ENCODE assay signal across 9 cellular contexts in genomic region chr4:83281326-83281725, GRCh38. TPM values are rescaled to one million over a fixed set of nuclear protein-coding genes. Genes with fewer than 3 reads are reported as not detected.
DNase-seq lines count a peak whose midpoint lies in the region; ATAC-seq and TF ChIP-seq lines count a peak whose summit lies in the region.
"Had no signal": no experiment of that assay in that cellular context is flagged by ENCODE, and none has a peak within 500 bp of the region (broad histone marks: within the 10 kb centered on the region; RNA-seq: fewer than 3 reads in every experiment).

No MANE protein-coding gene starts in this region.

- TF ChIP-seq POLR2A in uterus (IDR thresholded peaks at IDR 0.05): no peak

- DNase-seq in MCF 10A (ENCODE audit: unreplicated experiment) (no peak), mammary epithelial cell (no peak), C1 segment of cervical spinal cord (lab: John Stamatoyannopoulos, UW) (no peak), progenitor cell of endocrine pancreas (ENCODE audit: low spot score, unreplicated experiment) (no peak), uterus (no peak)
- no peak for DNase-seq in stimulated activated naive CD8-positive, alpha-beta T cell treated with anti-CD3 and anti-CD28 coated beads, Interleukin-15, amount 100 ng/mL, for 72 hours

- in situ Hi-C loops in mammary epithelial cell (cut with MboI; ENCODE audit: low sequenced_read_pairs in 2 of 2): no loop called here

- H3K27ac ChIP-seq in mammary epithelial cell (ENCODE audit: insufficient read depth, low read depth, low read length): no peak overlapping the region
- no peak overlapping the region for H3K27ac ChIP-seq in KMS-11
- H3K27ac ChIP-seq in SU-DHL-6 (ENCODE audit: low read depth, low read length): no peak overlapping the region
- no peak overlapping the region for H3K27ac ChIP-seq in uterus

- H4K20me1 ChIP-seq in mammary epithelial cell (ENCODE audit: insufficient read depth, low read length): no peaks in the 10 kb centered on the region
- H4K20me1 ChIP-seq in KMS-11 (ENCODE audit: insufficient read depth): no peaks in the 10 kb centered on the region
- H4K20me1 ChIP-seq in SU-DHL-6 (ENCODE audit: low read depth, low read length): no peaks in the 10 kb centered on the region

- H3K4me3 ChIP-seq in mammary epithelial cell (replicated peaks in 1 of 3; ENCODE audit: insufficient read depth in 1 of 3, low read depth in 2 of 3, low read length in 3 of 3): no peak overlapping the region
- no peak overlapping the region for H3K4me3 ChIP-seq in KMS-11 (IDR thresholded peaks at IDR 0.05; ENCODE audit: insufficient read depth, low read depth, low read length)
- no peak overlapping the region for H3K4me3 ChIP-seq in SU-DHL-6 (ENCODE audit: insufficient read depth, low read length, poor library complexity, severe bottlenecking)
- H3K4me3 ChIP-seq in uterus: no peak overlapping the region

- H3K27me3 ChIP-seq in mammary epithelial cell (ENCODE audit: insufficient read depth, low read length) (no peaks in the 10 kb centered on the region), KMS-11 (ENCODE audit: insufficient read depth, low read depth) (no peaks in the 10 kb centered on the region), SU-DHL-6 (ENCODE audit: low read length) (no peaks in the 10 kb centered on the region), uterus (no peaks in the 10 kb centered on the region)

- dilution Hi-C loops in mammary epithelial cell (cut with HindIII; ENCODE audit: low sequenced_read_pairs): no loop called here

- 62% methylated on average over 4 of the region's 4 CpGs for WGBS in mammary epithelial cell (ENCODE audit: low coverage, missing lambda C conversion rate)

- H2AFZ ChIP-seq in mammary epithelial cell (ENCODE audit: low read depth, low read length) (no peak overlapping the region), KMS-11 (ENCODE audit: low read depth) (no peak overlapping the region), SU-DHL-6 (ENCODE audit: low read depth, low read length, severe bottlenecking) (no peak overlapping the region)

- no peak overlapping the region for H3K9ac ChIP-seq in mammary epithelial cell (ENCODE audit: insufficient read depth, low read length)
- H3K9ac ChIP-seq in KMS-11: no peak overlapping the region
- H3K9ac ChIP-seq in SU-DHL-6 (ENCODE audit: low read length): 0 out of 2 replicates have a peak overlapping the region, but pooled peaks have one; percentile 6

- H3K4me3 Mint-ChIP-seq in MCF 10A (ENCODE audit: unreplicated experiment) (no peak overlapping the region), progenitor cell of endocrine pancreas (ENCODE audit: low read depth) (no peak overlapping the region)
- H3K4me3 Mint-ChIP-seq in stimulated activated naive CD8-positive, alpha-beta T cell treated with anti-CD3 and anti-CD28 coated beads, Interleukin-15, amount 100 ng/mL, for 72 hours: peak overlapping the region; percentile 62 to 73

- H3K36me3 Mint-ChIP-seq in MCF 10A (ENCODE audit: insufficient read depth, unreplicated experiment) (peaks cover 5% of the 10 kb centered on the region), progenitor cell of endocrine pancreas (ENCODE audit: insufficient read depth) (peaks cover 6% of the 10 kb centered on the region)

- H3K9me3 Mint-ChIP-seq in MCF 10A (ENCODE audit: unreplicated experiment) (no peaks in the 10 kb centered on the region), progenitor cell of endocrine pancreas (ENCODE audit: low read depth) (no peaks in the 10 kb centered on the region)
- H3K9me3 Mint-ChIP-seq in stimulated activated naive CD8-positive, alpha-beta T cell treated with anti-CD3 and anti-CD28 coated beads, Interleukin-15, amount 100 ng/mL, for 72 hours: no peaks in the 10 kb centered on the region

- peaks cover 18% of the 10 kb centered on the region for H3K4me1 ChIP-seq in mammary epithelial cell (ENCODE audit: insufficient read depth, low read length)
- H3K4me1 ChIP-seq in KMS-11 (ENCODE audit: low read depth, poor library complexity, severe bottlenecking): peaks cover 37% of the 10 kb centered on the region
- no peaks in the 10 kb centered on the region for H3K4me1 ChIP-seq in uterus

- H3K4me2 ChIP-seq in mammary epithelial cell (ENCODE audit: insufficient read depth, low read depth, low read length) (no peak overlapping the region), KMS-11 (peak overlapping the region; percentile 41), SU-DHL-6 (ENCODE audit: low read depth, low read length, poor library complexity, severe bottlenecking) (peak overlapping the region; percentile 42)

- H3K4me1 Mint-ChIP-seq in MCF 10A (ENCODE audit: insufficient read depth, unreplicated experiment): peaks cover 24% of the 10 kb centered on the region
- peaks cover 64% of the 10 kb centered on the region for H3K4me1 Mint-ChIP-seq in stimulated activated naive CD8-positive, alpha-beta T cell treated with anti-CD3 and anti-CD28 coated beads, Interleukin-15, amount 100 ng/mL, for 72 hours
- H3K4me1 Mint-ChIP-seq in progenitor cell of endocrine pancreas (ENCODE audit: low read depth): peaks cover 18% of the 10 kb centered on the region

- TF ChIP-seq CTCF in MCF 10A (IDR thresholded peaks at IDR 0.05; ENCODE audit: unreplicated experiment) (no peak), mammary epithelial cell (conservative IDR thresholded peaks at IDR 0.05 in 1 of 2, IDR thresholded peaks at IDR 0.05 in 1 of 2; ENCODE audit: extremely low read depth in 1 of 2, insufficient read depth in 1 of 2, low read depth in 1 of 2, low read length in 2 of 2) (no peak), KMS-11 (conservative IDR thresholded peaks at IDR 0.05; ENCODE audit: low read depth, low read length) (no peak), SU-DHL-6 (IDR thresholded peaks at IDR 0.05; ENCODE audit: insufficient read depth, low read length, poor library complexity, severe bottlenecking) (no peak), progenitor cell of endocrine pancreas (IDR thresholded peaks at IDR 0.05; ENCODE audit: unreplicated experiment) (no peak), uterus (IDR thresholded peaks at IDR 0.05) (no peak)

- no peaks in the 10 kb centered on the region for H3K9me3 ChIP-seq in mammary epithelial cell (replicated peaks; ENCODE audit: insufficient read depth, low read length)
- H3K9me3 ChIP-seq in SU-DHL-6 (ENCODE audit: insufficient read depth, low read length): no peaks in the 10 kb centered on the region
- H3K9me3 ChIP-seq in uterus: no peaks in the 10 kb centered on the region

- POLR2A ChIA-PET in MCF 10A (lab: Yijun Ruan, JAX): interaction anchor here (0.6 to 2.6 kb wide), 11 partner anchors 11 to 333 kb away, joined by 3 to 12 read pairs (median 3); partner anchors contain the start of gene COPS4

- H3K36me3 ChIP-seq in mammary epithelial cell (ENCODE audit: insufficient read depth, low read length) (peaks cover 4% of the 10 kb centered on the region), KMS-11 (ENCODE audit: insufficient read depth) (no peaks in the 10 kb centered on the region; the same call in 1 of the 2 replicates), SU-DHL-6 (ENCODE audit: low read length) (no peaks in the 10 kb centered on the region; the same call in 1 of the 2 replicates), uterus (no peaks in the 10 kb centered on the region)

- H3F3A ChIP-seq in SU-DHL-6 (ENCODE audit: insufficient read depth): no peaks in the 10 kb centered on the region

- no peaks in the 10 kb centered on the region for H3K9me2 ChIP-seq in SU-DHL-6 (replicated peaks; ENCODE audit: insufficient read depth, low read length)

- no peak for ATAC-seq in stimulated activated naive CD8-positive, alpha-beta T cell treated with anti-CD3 and anti-CD28 coated beads, Interleukin-15, amount 100 ng/mL, for 72 hours
- ATAC-seq: HCT116 had no signal

- CTCF ChIA-PET in MCF 10A (lab: Yijun Ruan, JAX): interaction anchor here (0.5 to 5.6 kb wide), 29 partner anchors 10 to 685 kb away, joined by 3 to 85 read pairs (median 4); partner anchors contain the start of genes COPS4, HELQ and HPSE
- CTCF ChIA-PET in mammary epithelial cell (lab: Charles Lee; ENCODE audit: low non-redundant PET): interaction anchor here (0.5 kb wide), 1 partner anchor 427 kb away, joined by 9 read pairs; no protein-coding TSS in a partner anchor

- BruUV-seq in MCF 10A (replicated peaks; lab: Mats Ljungman, UMichigan) (no TSS peak), mammary epithelial cell (replicated peaks; lab: Mats Ljungman, UMichigan) (no TSS peak)

- H3K27ac Mint-ChIP-seq in MCF 10A (ENCODE audit: low read depth, unreplicated experiment) (peak overlapping the region; percentile 3), progenitor cell of endocrine pancreas (no peak overlapping the region)
- H3K27ac Mint-ChIP-seq in stimulated activated naive CD8-positive, alpha-beta T cell treated with anti-CD3 and anti-CD28 coated beads, Interleukin-15, amount 100 ng/mL, for 72 hours: peak overlapping the region in 1 of 2 donors; percentile 9

- no peaks in the 10 kb centered on the region for H3K27me3 Mint-ChIP-seq in MCF 10A (ENCODE audit: insufficient read depth, unreplicated experiment)
- H3K27me3 Mint-ChIP-seq in stimulated activated naive CD8-positive, alpha-beta T cell treated with anti-CD3 and anti-CD28 coated beads, Interleukin-15, amount 100 ng/mL, for 72 hours: no peaks in the 10 kb centered on the region
- H3K27me3 Mint-ChIP-seq in progenitor cell of endocrine pancreas: no peaks in the 10 kb centered on the region

- H3K79me2 ChIP-seq in mammary epithelial cell (ENCODE audit: insufficient read depth, low read length) (peaks cover 39% of the 10 kb centered on the region), KMS-11 (ENCODE audit: insufficient read depth, low read depth) (no peaks in the 10 kb centered on the region), SU-DHL-6 (ENCODE audit: insufficient read depth, low read length) (peaks cover 18% of the 10 kb centered on the region; the same call in 1 of the 2 replicates)

- intact Hi-C loops in MCF 10A (cut with micrococcal nuclease) (loop anchor here (5.0 to 10.0 kb wide), 2 partner anchors 379 to 817 kb away; partner anchors contain the start of gene THAP9), mammary epithelial cell (cut with micrococcal nuclease) (loop anchor here (10.0 kb wide), 3 partner anchors 133 to 717 kb away; partner anchors contain the start of gene TMEM150C), uterus (cut with DNase I; ENCODE audit: low total_unique reads) (loop anchor here (10.0 kb wide), 1 partner anchor 207 kb away; no protein-coding TSS in a partner anchor)

RNA-seq across cellular contexts. Expression of gene COQ2, which starts 3.3 kb away (rescaled TPM):
- total RNA-seq in MCF 10A (2022) (18.0 and 27.8 TPM in 2 replicates), mammary epithelial cell (10 to 100 TPM in 1 of 2 donors, 1 to 10 TPM in 1; 9.3 to 20.4 TPM), progenitor cell of endocrine pancreas (19.2 and 20.2 TPM in 2 replicates), uterus (10 to 100 TPM in 2 of 4 donors, 1 to 10 TPM in 2; 3.2 to 22.6 (median 9.5) TPM)
- polyA plus RNA-seq in mammary epithelial cell: 17.0 TPM
- polyA minus RNA-seq in mammary epithelial cell: 10.3 TPM

RNA-seq across cellular contexts. Expression of gene HPSE, which starts 53.3 kb away (rescaled TPM):
- 5.5 and 6.0 TPM in 2 replicates for total RNA-seq in MCF 10A (2022)
- 10 to 100 TPM in 1 of 2 donors, under 1 TPM in 1; 0.17 to 17.4 TPM for total RNA-seq in mammary epithelial cell
- polyA plus RNA-seq in mammary epithelial cell: 5.1 TPM
- polyA minus RNA-seq in mammary epithelial cell: 7.8 TPM
- total RNA-seq in progenitor cell of endocrine pancreas: 2.8 and 3.6 TPM in 2 replicates
- 10 to 100 TPM in 1 of 4 donors, 1 to 10 TPM in 3; 1.3 to 10.2 (median 5.8) TPM for total RNA-seq in uterus

Comparison
In these comparisons a context has a peak if more than half of its experiments do, and no peak if none do; other contexts are left out.
1. H3K4me3 Mint-ChIP-seq: peak in stimulated activated naive CD8-positive, alpha-beta T cell treated with anti-CD3 and anti-CD28 coated beads, Interleukin-15, amount 100 ng/mL, for 72 hours (2 of 2); none in MCF 10A (single experiment) and progenitor cell of endocrine pancreas (single experiment).